13 cellular contexts compared by ENCODE assay signal in genomic region chr6:35492664-35493284, GRCh38. TPM values are rescaled to one million over a fixed set of nuclear protein-coding genes. Genes with fewer than 3 reads are reported as not detected.
DNase-seq lines count a peak whose midpoint lies in the region; ATAC-seq and TF ChIP-seq lines count a peak whose summit lies in the region.
"Had no signal": no experiment of that assay in that cellular context is flagged by ENCODE, and none has a peak within 500 bp of the region (broad histone marks: within the 10 kb centered on the region; RNA-seq: fewer than 3 reads in every experiment).

No MANE protein-coding gene starts in this region.

- TF ChIP-seq CTCF in RWPE1 (conservative IDR thresholded peaks at IDR 0.05; ENCODE audit: low read depth): no peak
- TF ChIP-seq CTCF in hepatocyte (IDR thresholded peaks at IDR 0.05; ENCODE audit: poor library complexity): no peak
- no peak for TF ChIP-seq CTCF in stomach (IDR thresholded peaks at IDR 0.05)

- TF ChIP-seq EP300 in stomach (IDR thresholded peaks at IDR 0.05): no peak

- H3K4me3 ChIP-seq in hepatocyte (no peak overlapping the region), stomach (peak overlapping the region in 2 of 4 donors; percentile 13 to 65)

- ATAC-seq in HG02970 (IDR thresholded peaks at IDR 0.05; ENCODE audit: low FRiP score, unreplicated experiment): no peak
- ATAC-seq: naive thymus-derived CD8-positive, alpha-beta T cell had no signal

- H2AFZ ChIP-seq in hepatocyte: no peak overlapping the region

- H3K9me3 ChIP-seq in hepatocyte (ENCODE audit: low read depth): no peaks in the 10 kb centered on the region
- no peaks in the 10 kb centered on the region for H3K9me3 ChIP-seq in stomach

- DNase-seq in DMS79 (lab: John Stamatoyannopoulos, UW) (peak; percentile 8), DMS79 treated with DMSO at 0.1 percent for 48 hours (lab: John Stamatoyannopoulos, UW) (no peak), RWPE1 (ENCODE audit: low spot score) (no peak), hepatocyte (ENCODE audit: low spot score) (no peak), stomach (no peak)
- no peak for DNase-seq in activated naive CD4-positive, alpha-beta T cell treated with Interleukin-2 at 50 U/mL for 16 hours
- no peak for DNase-seq in NK-92 treated with Interleukin-12 subunit alpha and Interleukin-12 subunit beta, amount 100 ng/mL, for 24 hours (lab: John Stamatoyannopoulos, UW)
- DNase-seq: DMS53; erythroblast; naive thymus-derived CD8-positive, alpha-beta T cell; NCI-H187 treated with DMSO at 0.1 percent for 48 hours had no signal

- H3K4me1 ChIP-seq in hepatocyte (ENCODE audit: insufficient read depth): peaks cover 78% of the 10 kb centered on the region
- H3K4me1 ChIP-seq in stomach: peaks cover 74 to 87% (median 84%) of the 10 kb centered on the region in 4 donors

- peaks cover 96% of the 10 kb centered on the region for H3K79me2 ChIP-seq in hepatocyte

- intact Hi-C loops in stomach (cut with DNase I; ENCODE audit: low total_unique reads): no loop called here

- CTCF ChIA-PET in RWPE1 (lab: Yijun Ruan, JAX): no interaction called here

- no peaks in the 10 kb centered on the region for H3K9me2 ChIP-seq in hepatocyte (replicated peaks; ENCODE audit: insufficient read depth)

- no peak for TF ChIP-seq POLR2A in stomach (IDR thresholded peaks at IDR 0.05)

- no peaks in the 10 kb centered on the region for H3K27me3 ChIP-seq in hepatocyte
- H3K27me3 ChIP-seq in stomach: peaks cover 0 to 18% (median 5%) of the 10 kb centered on the region in 3 donors

- H3K36me3 ChIP-seq in hepatocyte (replicated peaks; ENCODE audit: insufficient read depth, low read depth) (no peaks in the 10 kb centered on the region), stomach (no peaks in the 10 kb centered on the region)

- POLR2A ChIA-PET in RWPE1 (lab: Yijun Ruan, JAX; ENCODE audit: low non-redundant PET): no interaction called here

- peaks cover 60% of the 10 kb centered on the region for H4K20me1 ChIP-seq in hepatocyte (ENCODE audit: insufficient read depth, poor library complexity, severe bottlenecking)

- 64% methylated on average over 9 of the region's 9 CpGs for WGBS in hepatocyte (ENCODE audit: low lambda C conversion rate, missing lambda C conversion rate)
- WGBS in stomach, 5 donors: 60 to 84% (median 76%) methylated on average over 9 of the region's 9 CpGs

- H3K4me2 ChIP-seq in hepatocyte: peak overlapping the region; percentile 97

- H3K27ac ChIP-seq in RWPE1: peak overlapping the region; percentile 99
- H3K27ac ChIP-seq in hepatocyte: peak overlapping the region; percentile 97
- peak overlapping the region in 4 of 5 donors; percentile 85 to 98 (median 94) for H3K27ac ChIP-seq in stomach

RNA-seq across cellular contexts. Expression of gene TEAD3, which starts 4.1 kb away (rescaled TPM):
- 20.4 and 26.3 TPM in 2 replicates for total RNA-seq in hepatocyte
- polyA plus RNA-seq in hepatocyte: 33.0 and 35.9 TPM in 2 replicates
- total RNA-seq in stomach: 10 to 100 TPM; 13.0 to 49.1 (median 19.1) TPM
- 10 to 100 TPM; 18.4 to 31.0 (median 18.6) TPM for polyA plus RNA-seq in stomach

RNA-seq across cellular contexts. Expression of gene TULP1, which starts 19.9 kb away (rescaled TPM):
- total RNA-seq in hepatocyte (not detected in 2 replicates), stomach (not detected)
- polyA plus RNA-seq in hepatocyte (0.39 and 1.3 TPM in 2 replicates), stomach (under 1 TPM in 1 of 3 donors, not detected in 2; 0.05 TPM)
- total RNA-seq: A172; naive thymus-derived CD8-positive, alpha-beta T cell had no signal
- polyA plus RNA-seq: naive thymus-derived CD8-positive, alpha-beta T cell had no signal

RNA-seq across cellular contexts. Expression of gene RPL10A, which starts 24.6 kb away (rescaled TPM):
- total RNA-seq in hepatocyte: 1,102 and 1,276 TPM in 2 replicates
- polyA plus RNA-seq in hepatocyte: 305 and 308 TPM in 2 replicates
- total RNA-seq in stomach: 1,000 to 10,000 TPM in 3 of 5 donors, 100 to 1,000 TPM in 2; 584 to 2,035 (median 1,370) TPM
- 1,000 to 10,000 TPM; 1,897 to 2,710 (median 2,028) TPM for polyA plus RNA-seq in stomach

RNA-seq across cellular contexts. Expression of gene FANCE, which starts 40.6 kb away (rescaled TPM):
- total RNA-seq in hepatocyte (8.7 and 9.0 TPM in 2 replicates), stomach (1 to 10 TPM; 1.3 to 8.3 (median 3.5) TPM)
- polyA plus RNA-seq in hepatocyte (3.7 and 4.1 TPM in 2 replicates), stomach (1 to 10 TPM; 3.1 to 4.9 (median 3.2) TPM)
